In the genomic region with DNA sequence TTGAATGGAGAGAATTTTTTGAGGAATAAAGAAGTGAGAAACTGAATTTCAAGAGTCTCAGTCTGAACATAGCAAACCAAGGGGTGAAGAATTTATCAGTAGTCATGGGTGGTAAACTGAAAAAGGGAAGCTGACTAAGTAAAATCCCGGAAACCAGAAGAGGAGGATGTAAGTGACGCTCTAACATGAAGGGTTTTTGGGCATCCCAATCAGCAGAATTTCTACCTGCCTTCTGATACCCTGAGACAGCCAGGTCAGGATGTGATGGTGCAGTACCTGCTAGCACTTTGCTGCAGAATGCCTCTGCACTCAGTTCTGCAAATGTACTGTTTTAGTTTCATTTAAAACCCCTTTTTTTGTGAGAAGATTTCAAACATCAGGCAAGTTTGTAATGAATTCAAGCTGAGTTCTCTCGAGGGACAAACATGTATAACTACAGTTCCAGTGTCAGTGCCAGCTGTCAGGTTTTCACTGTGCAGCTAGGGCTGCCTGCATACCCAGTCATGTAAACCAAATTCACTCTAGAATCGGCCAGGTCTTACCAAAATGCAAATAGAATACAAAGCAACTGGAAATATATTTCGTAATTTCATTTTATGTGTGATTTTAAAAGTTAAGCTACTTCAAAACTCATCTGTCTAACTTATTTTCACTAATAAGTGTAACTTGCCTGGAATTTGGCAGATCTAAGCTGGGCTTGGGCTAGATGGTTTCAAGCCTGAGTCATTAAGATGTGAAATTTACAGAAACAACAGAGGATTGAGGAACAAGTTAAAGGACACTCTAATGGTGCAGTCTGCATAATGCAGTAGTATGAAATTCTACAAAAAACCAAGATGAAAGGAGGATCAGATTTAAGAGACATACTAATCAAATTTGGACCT, we compare ENCODE assay signal across 1 cellular context.
TF ChIP-seq lines count a peak whose summit lies in the region.

No MANE protein-coding gene starts in this region.

TF ChIP-seq in GM23338, 12 proteins besides CTCF, POLR2A, EP300 and RAD21 (continued from another document):
- TF ChIP-seq, protein P1, sequence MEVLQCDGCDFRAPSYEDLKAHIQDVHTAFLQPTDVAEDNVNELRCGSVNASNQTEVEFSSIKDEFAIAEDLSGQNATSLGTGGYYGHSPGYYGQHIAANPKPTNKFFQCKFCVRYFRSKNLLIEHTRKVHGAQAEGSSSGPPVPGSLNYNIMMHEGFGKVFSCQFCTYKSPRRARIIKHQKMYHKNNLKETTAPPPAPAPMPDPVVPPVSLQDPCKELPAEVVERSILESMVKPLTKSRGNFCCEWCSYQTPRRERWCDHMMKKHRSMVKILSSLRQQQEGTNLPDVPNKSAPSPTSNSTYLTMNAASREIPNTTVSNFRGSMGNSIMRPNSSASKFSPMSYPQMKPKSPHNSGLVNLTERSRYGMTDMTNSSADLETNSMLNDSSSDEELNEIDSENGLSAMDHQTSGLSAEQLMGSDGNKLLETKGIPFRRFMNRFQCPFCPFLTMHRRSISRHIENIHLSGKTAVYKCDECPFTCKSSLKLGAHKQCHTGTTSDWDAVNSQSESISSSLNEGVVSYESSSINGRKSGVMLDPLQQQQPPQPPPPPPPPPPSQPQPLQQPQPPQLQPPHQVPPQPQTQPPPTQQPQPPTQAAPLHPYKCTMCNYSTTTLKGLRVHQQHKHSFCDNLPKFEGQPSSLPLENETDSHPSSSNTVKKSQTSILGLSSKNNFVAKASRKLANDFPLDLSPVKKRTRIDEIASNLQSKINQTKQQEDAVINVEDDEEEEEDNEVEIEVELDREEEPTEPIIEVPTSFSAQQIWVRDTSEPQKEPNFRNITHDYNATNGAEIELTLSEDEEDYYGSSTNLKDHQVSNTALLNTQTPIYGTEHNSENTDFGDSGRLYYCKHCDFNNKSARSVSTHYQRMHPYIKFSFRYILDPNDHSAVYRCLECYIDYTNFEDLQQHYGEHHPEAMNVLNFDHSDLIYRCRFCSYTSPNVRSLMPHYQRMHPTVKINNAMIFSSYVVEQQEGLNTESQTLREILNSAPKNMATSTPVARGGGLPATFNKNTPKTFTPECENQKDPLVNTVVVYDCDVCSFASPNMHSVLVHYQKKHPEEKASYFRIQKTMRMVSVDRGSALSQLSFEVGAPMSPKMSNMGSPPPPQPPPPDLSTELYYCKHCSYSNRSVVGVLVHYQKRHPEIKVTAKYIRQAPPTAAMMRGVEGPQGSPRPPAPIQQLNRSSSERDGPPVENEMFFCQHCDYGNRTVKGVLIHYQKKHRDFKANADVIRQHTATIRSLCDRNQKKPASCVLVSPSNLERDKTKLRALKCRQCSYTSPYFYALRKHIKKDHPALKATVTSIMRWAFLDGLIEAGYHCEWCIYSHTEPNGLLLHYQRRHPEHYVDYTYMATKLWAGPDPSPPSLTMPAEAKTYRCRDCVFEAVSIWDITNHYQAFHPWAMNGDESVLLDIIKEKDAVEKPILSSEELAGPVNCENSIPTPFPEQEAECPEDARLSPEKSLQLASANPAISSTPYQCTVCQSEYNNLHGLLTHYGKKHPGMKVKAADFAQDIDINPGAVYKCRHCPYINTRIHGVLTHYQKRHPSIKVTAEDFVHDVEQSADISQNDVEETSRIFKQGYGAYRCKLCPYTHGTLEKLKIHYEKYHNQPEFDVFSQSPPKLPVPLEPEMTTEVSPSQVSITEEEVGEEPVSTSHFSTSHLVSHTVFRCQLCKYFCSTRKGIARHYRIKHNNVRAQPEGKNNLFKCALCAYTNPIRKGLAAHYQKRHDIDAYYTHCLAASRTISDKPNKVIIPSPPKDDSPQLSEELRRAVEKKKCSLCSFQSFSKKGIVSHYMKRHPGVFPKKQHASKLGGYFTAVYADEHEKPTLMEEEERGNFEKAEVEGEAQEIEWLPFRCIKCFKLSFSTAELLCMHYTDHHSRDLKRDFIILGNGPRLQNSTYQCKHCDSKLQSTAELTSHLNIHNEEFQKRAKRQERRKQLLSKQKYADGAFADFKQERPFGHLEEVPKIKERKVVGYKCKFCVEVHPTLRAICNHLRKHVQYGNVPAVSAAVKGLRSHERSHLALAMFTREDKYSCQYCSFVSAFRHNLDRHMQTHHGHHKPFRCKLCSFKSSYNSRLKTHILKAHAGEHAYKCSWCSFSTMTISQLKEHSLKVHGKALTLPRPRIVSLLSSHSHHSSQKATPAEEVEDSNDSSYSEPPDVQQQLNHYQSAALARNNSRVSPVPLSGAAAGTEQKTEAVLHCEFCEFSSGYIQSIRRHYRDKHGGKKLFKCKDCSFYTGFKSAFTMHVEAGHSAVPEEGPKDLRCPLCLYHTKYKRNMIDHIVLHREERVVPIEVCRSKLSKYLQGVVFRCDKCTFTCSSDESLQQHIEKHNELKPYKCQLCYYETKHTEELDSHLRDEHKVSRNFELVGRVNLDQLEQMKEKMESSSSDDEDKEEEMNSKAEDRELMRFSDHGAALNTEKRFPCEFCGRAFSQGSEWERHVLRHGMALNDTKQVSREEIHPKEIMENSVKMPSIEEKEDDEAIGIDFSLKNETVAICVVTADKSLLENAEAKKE (CRISPR knock-in tag; IDR thresholded peaks at IDR 0.05): no peak
- TF ChIP-seq, protein P2, sequence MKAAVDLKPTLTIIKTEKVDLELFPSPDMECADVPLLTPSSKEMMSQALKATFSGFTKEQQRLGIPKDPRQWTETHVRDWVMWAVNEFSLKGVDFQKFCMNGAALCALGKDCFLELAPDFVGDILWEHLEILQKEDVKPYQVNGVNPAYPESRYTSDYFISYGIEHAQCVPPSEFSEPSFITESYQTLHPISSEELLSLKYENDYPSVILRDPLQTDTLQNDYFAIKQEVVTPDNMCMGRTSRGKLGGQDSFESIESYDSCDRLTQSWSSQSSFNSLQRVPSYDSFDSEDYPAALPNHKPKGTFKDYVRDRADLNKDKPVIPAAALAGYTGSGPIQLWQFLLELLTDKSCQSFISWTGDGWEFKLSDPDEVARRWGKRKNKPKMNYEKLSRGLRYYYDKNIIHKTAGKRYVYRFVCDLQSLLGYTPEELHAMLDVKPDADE (IDR thresholded peaks at IDR 0.05): no peak
